In the genomic region with DNA sequence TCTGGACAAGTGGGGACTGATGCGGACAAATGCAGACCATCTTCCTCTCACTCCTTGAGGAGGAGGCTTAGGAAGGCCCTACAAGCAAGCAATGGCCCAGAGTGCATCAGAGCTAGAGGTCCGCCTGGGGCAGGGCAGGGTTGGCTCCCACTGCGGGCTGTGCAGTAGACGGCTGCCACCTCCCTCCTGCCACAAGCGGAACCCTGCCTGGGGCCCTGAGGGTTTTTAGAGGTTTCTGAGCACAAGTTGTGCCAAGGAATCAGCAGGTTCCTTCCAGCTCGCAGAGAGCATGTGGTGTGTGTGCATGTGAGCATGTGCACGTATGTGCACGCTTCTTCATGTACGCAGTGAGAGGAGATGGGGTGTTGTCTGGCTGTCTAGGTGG, we compare ENCODE assay signal across 31 cellular contexts. TPM values are rescaled to one million over a fixed set of nuclear protein-coding genes. Genes with fewer than 3 reads are reported as not detected.
DNase-seq lines count a peak whose midpoint lies in the region; ATAC-seq, FAIRE-seq and TF ChIP-seq lines count a peak whose summit lies in the region.
"Had no signal": no experiment of that assay in that cellular context is flagged by ENCODE, and none has a peak within 500 bp of the region (broad histone marks: within the 10 kb centered on the region; RNA-seq: fewer than 3 reads in every experiment).

No MANE protein-coding gene starts in this region.

- no peak overlapping the region for H3K56ac ChIP-seq in H1 (replicated peaks; ENCODE audit: insufficient read length, low read depth, low read length)

- H3K23ac ChIP-seq in H1 (ENCODE audit: insufficient read length) = no peak overlapping the region
- no peak overlapping the region for H3K23ac ChIP-seq in neuronal stem cell (ENCODE audit: low read depth, low read length, poor library complexity)

- H3K4ac ChIP-seq in H1 (replicated peaks; ENCODE audit: insufficient read length, low read depth, low read length) (no peak overlapping the region), neuronal stem cell (ENCODE audit: low read length) (no peak overlapping the region)

- peaks cover 3% of the 10 kb centered on the region for H3K27me3 Mint-ChIP-seq in CD8-positive, alpha-beta T cell (ENCODE audit: low read depth)
- H3K27me3 Mint-ChIP-seq: activated CD8-positive, alpha-beta T cell treated with anti-CD3 and anti-CD28 coated beads for 36 hours had no signal

- no peak for FAIRE-seq in H1 (lab: Jason Lieb, UNC)
- FAIRE-seq: frontal cortex, GM12892, small intestine had no signal

- H3K36me3 ChIP-seq in CD8-positive, alpha-beta T cell (ENCODE audit: insufficient read depth, low read length) = no peaks in the 10 kb centered on the region
- H3K36me3 ChIP-seq in H1 (ENCODE audit: control insufficient read depth in 2 of 4, insufficient read depth in 4 of 4, low read length in 3 of 4) (no peaks in the 10 kb centered on the region), neuronal stem cell (replicated peaks in 1 of 2; ENCODE audit: control insufficient read depth in 2 of 2, insufficient read depth in 2 of 2, low read length in 2 of 2) (no peaks in the 10 kb centered on the region)
- H3K36me3 ChIP-seq: ascending aorta, esophagus squamous epithelium, ovary, upper lobe of right lung had no signal

- H2BK5ac ChIP-seq in H1 (ENCODE audit: low read depth, low read length) (0 out of 2 replicates have a peak overlapping the region, but pooled peaks have one; percentile 9), neuronal stem cell (ENCODE audit: low read length) (no peak overlapping the region)

- H3K18ac ChIP-seq in H1 (ENCODE audit: extremely low read depth, low read length) (no peak overlapping the region), neuronal stem cell (ENCODE audit: low read length) (no peak overlapping the region)

- H3K14ac ChIP-seq in H1 (ENCODE audit: insufficient read length) = no peak overlapping the region
- no peak overlapping the region for H3K14ac ChIP-seq in neuronal stem cell (ENCODE audit: low read length)

- H4K8ac ChIP-seq in H1 (ENCODE audit: extremely low read depth, insufficient read depth, low read length) (no peak overlapping the region), neuronal stem cell (ENCODE audit: low read depth, low read length) (no peak overlapping the region)

- no peak overlapping the region for H3K9ac ChIP-seq in H1 (replicated peaks in 1 of 4; ENCODE audit: extremely low read depth in 1 of 4, low read depth in 3 of 4, low read length in 3 of 4)
- no peak overlapping the region for H3K9ac ChIP-seq in neuronal stem cell (ENCODE audit: low read depth, low read length, poor library complexity)
- H3K9ac ChIP-seq: SK-N-SH had no signal

- no peak overlapping the region for H2AK5ac ChIP-seq in H1 (ENCODE audit: low read depth, low read length)
- H2AK5ac ChIP-seq in neuronal stem cell (ENCODE audit: low read depth, low read length) = peak overlapping the region; percentile 32

- peaks cover 9% of the 10 kb centered on the region for H3K36me3 Mint-ChIP-seq in CD8-positive, alpha-beta T cell
- H3K36me3 Mint-ChIP-seq: activated naive CD4-positive, alpha-beta T cell treated with anti-CD3 and anti-CD28 coated beads, Interleukin-2, amount 50 U/mL, for 72 hours had no signal

- H2BK15ac ChIP-seq in H1 (ENCODE audit: low read length) (0 out of 2 replicates have a peak overlapping the region, but pooled peaks have one; percentile 46), neuronal stem cell (ENCODE audit: low read length) (peak overlapping the region; percentile 16)

- TF ChIP-seq CTCF in CD8-positive, alpha-beta T cell (IDR thresholded peaks at IDR 0.05) = no peak
- TF ChIP-seq CTCF in H1 (IDR thresholded peaks at IDR 0.05; ENCODE audit: control extremely low read depth in 1 of 3, insufficient read depth in 1 of 3, low read depth in 1 of 3, low read length in 3 of 3) (no peak), omental fat pad (IDR thresholded peaks at IDR 0.05) (no peak)

- peaks cover 0 to 5% of the 10 kb centered on the region in 2 experiments for H4K20me1 ChIP-seq in H1 (replicated peaks in 1 of 2; ENCODE audit: control insufficient read depth in 1 of 2, insufficient read depth in 2 of 2, low read length in 2 of 2)

- H3K4me1 ChIP-seq in CD8-positive, alpha-beta T cell (ENCODE audit: insufficient read depth, low read length) = peaks cover 32% of the 10 kb centered on the region
- peaks cover 0 to 15% (median 10%) of the 10 kb centered on the region in 4 experiments; a peak in 6 of 7 replicates for H3K4me1 ChIP-seq in H1 (replicated peaks in 1 of 4; ENCODE audit: control insufficient read depth in 3 of 4, insufficient read depth in 4 of 4, low read length in 3 of 4)
- H3K4me1 ChIP-seq in neuronal stem cell (ENCODE audit: control insufficient read depth in 2 of 2, insufficient read depth in 1 of 2, low read depth in 1 of 2, low read length in 2 of 2) = peaks cover 5 to 10% of the 10 kb centered on the region in 2 donors

- H3K79me1 ChIP-seq in H1 (ENCODE audit: low read depth, low read length) = no peaks in the 10 kb centered on the region
- H3K79me1 ChIP-seq in neuronal stem cell (ENCODE audit: low read depth, low read length) = peaks cover 2% of the 10 kb centered on the region

- POLR2A ChIA-PET in CD8-positive, alpha-beta T cell (lab: Charles Lee) = no interaction called here
- POLR2A ChIA-PET in H1 (lab: Charles Lee; ENCODE audit: partially characterized antibody) = interaction anchor here (1.0 kb wide), 1 partner anchor 22 kb away, joined by 4 read pairs; no protein-coding TSS in a partner anchor

- H3K27ac Mint-ChIP-seq in CD8-positive, alpha-beta T cell = no peak overlapping the region
- H3K27ac Mint-ChIP-seq: activated B cell treated with CpG ODN at 0.5 μM for 24 hours; activated CD8-positive, alpha-beta T cell treated with anti-CD3 and anti-CD28 coated beads for 36 hours; activated T-helper 2 cell treated with anti-CD3 and anti-CD28 coated beads, Interferon-gamma antibody, Interleukin-2, Interleukin-4, amounts not matched to agents 10 μg/mL and 5 μg/mL and 100 μg/mL, durations not matched to agents 14 hours and 24 hours and 36 hours; GM23338 had no signal

- TF ChIP-seq POLR2A in H1 (IDR thresholded peaks at IDR 0.05; ENCODE audit: control extremely low read depth in 1 of 2, low read depth in 2 of 2, low read length in 2 of 2) = no peak

- peaks cover 10% of the 10 kb centered on the region; the same call in 1 of the 2 replicates for H3K23me2 ChIP-seq in H1 (ENCODE audit: low read depth, low read length)

- TF ChIP-seq RAD21 in H1 (IDR thresholded peaks at IDR 0.05 in 1 of 2, conservative IDR thresholded peaks at IDR 0.05 in 1 of 2; ENCODE audit: low read depth in 2 of 2, low read length in 2 of 2) = no peak

- no peaks in the 10 kb centered on the region for H3K9me3 ChIP-seq in CD8-positive, alpha-beta T cell (ENCODE audit: low read length)
- no peaks in the 10 kb centered on the region for H3K9me3 ChIP-seq in H1 (ENCODE audit: insufficient read depth in 2 of 2, low read depth in 1 of 2, low read length in 1 of 2)
- H3K9me3 ChIP-seq in neuronal stem cell (replicated peaks in 1 of 2; ENCODE audit: control insufficient read depth in 2 of 2, insufficient read depth in 1 of 2, low read depth in 1 of 2, low read length in 2 of 2) = no peaks in the 10 kb centered on the region
- H3K9me3 ChIP-seq: ascending aorta, esophagus squamous epithelium, ovary, SK-N-SH, upper lobe of right lung had no signal

- H2BK12ac ChIP-seq in H1 (ENCODE audit: low read depth, low read length) (no peak overlapping the region), neuronal stem cell (ENCODE audit: low read length) (no peak overlapping the region)

- no peak overlapping the region for H3K4me3 ChIP-seq in CD8-positive, alpha-beta T cell (ENCODE audit: low read depth, low read length)
- H3K4me3 ChIP-seq in H1 (ENCODE audit: extremely low read depth in 1 of 4, insufficient read depth in 2 of 4, low read depth in 3 of 4, low read length in 4 of 4) = no peak overlapping the region
- H3K4me3 ChIP-seq in neuronal stem cell (ENCODE audit: low read length in 2 of 2) = no peak overlapping the region
- H3K4me3 ChIP-seq: ascending aorta, esophagus squamous epithelium, GM23338, ovary, upper lobe of right lung had no signal

- no peak for TF ChIP-seq EP300 in H1 (IDR thresholded peaks at IDR 0.05; ENCODE audit: borderline replicate concordance in 1 of 2, low read depth in 2 of 2, low read length in 2 of 2)

- H3K27me3 ChIP-seq in CD8-positive, alpha-beta T cell (ENCODE audit: insufficient read depth, low read length) = no peaks in the 10 kb centered on the region
- H3K27me3 ChIP-seq in H1 (replicated peaks in 1 of 4; ENCODE audit: control insufficient read depth in 3 of 4, extremely low read depth in 1 of 4, insufficient read depth in 3 of 4, low read length in 3 of 4) (peaks cover 0 to 23% (median 18%) of the 10 kb centered on the region in 4 experiments; a peak in 6 of 7 replicates), neuronal stem cell (ENCODE audit: control insufficient read depth in 3 of 3, insufficient read depth in 3 of 3, low read depth in 1 of 3, low read length in 3 of 3) (peaks cover 0 to 31% (median 17%) of the 10 kb centered on the region in 3 experiments)
- H3K27me3 ChIP-seq: ascending aorta, ovary, upper lobe of right lung had no signal

- H3K4me2 ChIP-seq in H1 (ENCODE audit: insufficient read depth in 1 of 2, low read depth in 2 of 2, low read length in 2 of 2) (no peak overlapping the region), neuronal stem cell (ENCODE audit: insufficient read depth, low read length, poor library complexity, severe bottlenecking) (no peak overlapping the region)
- H3K4me2 ChIP-seq: GM23338, SK-N-SH had no signal

- DNase-seq in CD1c-positive myeloid dendritic cell (ENCODE audit: extremely low spot score) (peak; percentile 2), H1 (ENCODE audit: low read depth in 1 of 2, low spot score in 2 of 2) (no peak), neuronal stem cell (ENCODE audit: low spot score) (no peak), NCI-H2107 (lab: John Stamatoyannopoulos, UW) (no peak), C1 segment of cervical spinal cord (lab: John Stamatoyannopoulos, UW) (no peak), omental fat pad (ENCODE audit: low spot score) (no peak)
- DNase-seq in CD8-positive, alpha-beta T cell = no peak
- DNase-seq: activated B cell treated with CpG ODN at 0.5 μM for 24 hours; activated CD8-positive, alpha-beta T cell treated with anti-CD3 and anti-CD28 coated beads for 36 hours; dermis blood vessel endothelial cell; esophagus squamous epithelium; Karpas-422; left cardiac atrium; mammary epithelial cell; NCI-H1436; NCI-H2081 treated with DMSO at 0.1 percent for 48 hours; NCI-H748 treated with DMSO at 0.1 percent for 48 hours; ovary; SK-N-SH; small intestine; stimulated activated CD4-positive, alpha-beta T cell treated with anti-CD3 and anti-CD28 coated beads, Interleukin-1b, Interleukin-23, amount 100 ng/mL, for 48 hours; stimulated activated CD8-positive, alpha-beta memory T cell treated with anti-CD3 and anti-CD28 coated beads, Interleukin-4, amount 100 ng/mL, for 48 hours; upper lobe of right lung had no signal

- H4K91ac ChIP-seq in H1 (replicated peaks; ENCODE audit: insufficient read length, low read length) (no peak overlapping the region), neuronal stem cell (ENCODE audit: low read depth, low read length, poor library complexity) (no peak overlapping the region)

- H4K5ac ChIP-seq in H1 (ENCODE audit: insufficient read length, low read depth, low read length) = no peak overlapping the region

- 94% methylated on average over 9 of the region's 9 CpGs; no CpG with 5 or more reads in 1 of the 2 experiments for WGBS in H1 (ENCODE audit: extremely low coverage in 1 of 2, insufficient coverage in 1 of 2, insufficient read length in 1 of 2, insufficient replicate concordance in 2 of 2, low coverage in 1 of 2, low lambda C conversion rate in 2 of 2, missing lambda C conversion rate in 1 of 2), 2 experiments
- no CpG with 5 or more reads among the region's 9 CpGs for WGBS in neuronal stem cell (ENCODE audit: extremely low coverage in 2 of 2, insufficient read length in 2 of 2, insufficient replicate concordance in 1 of 2), 2 donors

- H3K27ac ChIP-seq in CD8-positive, alpha-beta T cell (ENCODE audit: low read depth, low read length) = no peak overlapping the region
- H3K27ac ChIP-seq in H1 (ENCODE audit: low read depth, low read length) = no peak overlapping the region
- no peak overlapping the region for H3K27ac ChIP-seq in neuronal stem cell (replicated peaks; ENCODE audit: low read length)
- H3K27ac ChIP-seq: C4-2B, ovary, upper lobe of right lung had no signal

- H2BK20ac ChIP-seq in H1 (ENCODE audit: low read length) = no peak overlapping the region

- H2AFZ ChIP-seq in H1 (ENCODE audit: low read length) (no peak overlapping the region), neuronal stem cell (ENCODE audit: low read length) (no peak overlapping the region)
- H2AFZ ChIP-seq: GM23338 had no signal

- peaks cover 49% of the 10 kb centered on the region for H3K4me1 Mint-ChIP-seq in CD8-positive, alpha-beta T cell (ENCODE audit: low read depth)

- H3K4me3 Mint-ChIP-seq in CD8-positive, alpha-beta T cell = peak overlapping the region; percentile 30
- H3K4me3 Mint-ChIP-seq: activated B cell treated with CpG ODN at 0.5 μM for 24 hours, GM23338 had no signal

- H3K9me3 Mint-ChIP-seq in CD8-positive, alpha-beta T cell = no peaks in the 10 kb centered on the region
- H3K9me3 Mint-ChIP-seq: activated B cell treated with CpG ODN at 0.5 μM for 24 hours; activated CD8-positive, alpha-beta T cell treated with anti-CD3 and anti-CD28 coated beads for 36 hours; activated naive CD4-positive, alpha-beta T cell treated with anti-CD3 and anti-CD28 coated beads, Interleukin-2, amount 50 U/mL, for 72 hours; activated T-helper 2 cell treated with anti-CD3 and anti-CD28 coated beads, Interferon-gamma antibody, Interleukin-2, Interleukin-4, amounts not matched to agents 10 μg/mL and 5 μg/mL and 100 μg/mL, durations not matched to agents 14 hours and 24 hours and 36 hours; central memory CD8-positive, alpha-beta T cell; GM23338 had no signal

- CTCF ChIA-PET in CD8-positive, alpha-beta T cell (lab: Charles Lee) = interaction anchor here (1.9 to 2.2 kb wide), 2 partner anchors 27 to 31 kb away, joined by 7 to 9 read pairs; no protein-coding TSS in a partner anchor
- CTCF ChIA-PET in H1 (lab: Charles Lee; ENCODE audit: partially characterized antibody) = interaction anchor here (1.0 to 1.3 kb wide), 2 partner anchors 28 to 30 kb away, joined by 3 read pairs; no protein-coding TSS in a partner anchor

- intact Hi-C loops in CD8-positive, alpha-beta T cell (cut with DNase I, micrococcal nuclease) = no loop called here

- no peak for ATAC-seq in CD8-positive, alpha-beta T cell
- ATAC-seq in omental fat pad (ENCODE audit: low FRiP score) = no peak
- ATAC-seq: activated CD8-positive, alpha-beta T cell treated with anti-CD3 and anti-CD28 coated beads for 36 hours; activated naive CD4-positive, alpha-beta T cell treated with anti-CD3 and anti-CD28 coated beads, Interleukin-2, amount 50 U/mL, for 72 hours; GM23338; left cardiac atrium; upper lobe of right lung had no signal

- no peak overlapping the region for H2BK120ac ChIP-seq in H1 (replicated peaks; ENCODE audit: low read depth, low read length)
- no peak overlapping the region for H2BK120ac ChIP-seq in neuronal stem cell (ENCODE audit: low read depth, low read length)

- H3K79me2 ChIP-seq in H1 (ENCODE audit: control insufficient read depth in 1 of 2, insufficient read depth in 2 of 2, low read length in 2 of 2) = no peaks in the 10 kb centered on the region

RNA-seq across cellular contexts. Expression of gene SMARCD3, which starts 25.9 kb away (rescaled TPM):
- 10 to 100 TPM; 25.6 to 28.0 TPM for total RNA-seq in CD8-positive, alpha-beta T cell
- total RNA-seq in H1 (2021; fragmentation: NEBNext Ultra II Directional; extraction: Animal tissue kit (Norgen Biotek cat#: 25700)) = 3.0 and 4.6 TPM in 2 replicates
- 5.6 and 6.2 TPM in 2 replicates for polyA plus RNA-seq in H1 (2011; rRNA removed)
- polyA plus RNA-seq in H1 (2011; cell fraction: cytosol; rRNA removed) = 4.5 TPM
- polyA plus RNA-seq in H1 (2011; cell fraction: nucleus; rRNA removed) = 15.3 TPM
- 8.3 to 10.0 TPM (median 9.5 TPM) in 4 replicates for polyA plus RNA-seq in H1 (2012, experiment 1 of 2)
- polyA plus RNA-seq in H1 (2012, experiment 2 of 2) = 7.5 TPM
- polyA plus RNA-seq in H1 (2013, experiment 1 of 2) = 3.9 TPM
- polyA plus RNA-seq in H1 (2013, experiment 2 of 2) = 4.3 TPM
- 1.6 and 2.0 TPM in 2 replicates for polyA minus RNA-seq in H1 (2011; rRNA and poly(A)+ RNA removed)
- polyA minus RNA-seq in H1 (2011; cell fraction: cytosol; rRNA and poly(A)+ RNA removed) = 2.9 TPM
- polyA minus RNA-seq in H1 (2011; cell fraction: nucleus; rRNA and poly(A)+ RNA removed) = 3.2 TPM
- polyA plus RNA-seq in neuronal stem cell (2013, experiment 1 of 2) = 32.4 TPM
- 33.6 TPM for polyA plus RNA-seq in neuronal stem cell (2013, experiment 2 of 2)
- 10 to 100 TPM; 19.7 to 57.5 (median 31.2) TPM for total RNA-seq in omental fat pad
- total RNA-seq: activated B cell treated with CpG ODN at 0.5 μM for 24 hours had no signal

RNA-seq across cellular contexts. Expression of gene CHPF2, which starts 42.1 kb away (rescaled TPM):
- 10 to 100 TPM; 24.7 to 24.9 TPM for total RNA-seq in CD8-positive, alpha-beta T cell
- total RNA-seq in H1 (2021; fragmentation: NEBNext Ultra II Directional; extraction: Animal tissue kit (Norgen Biotek cat#: 25700)) = 20.6 and 20.8 TPM in 2 replicates
- 14.4 and 20.0 TPM in 2 replicates for polyA plus RNA-seq in H1 (2011; rRNA removed)
- 14.8 TPM for polyA plus RNA-seq in H1 (2011; cell fraction: cytosol; rRNA removed)
- 58.8 TPM for polyA plus RNA-seq in H1 (2011; cell fraction: nucleus; rRNA removed)
- 9.2 to 13.6 TPM (median 11.2 TPM) in 4 replicates for polyA plus RNA-seq in H1 (2012, experiment 1 of 2)
- 11.2 TPM for polyA plus RNA-seq in H1 (2012, experiment 2 of 2)
- 18.0 TPM for polyA plus RNA-seq in H1 (2013, experiment 1 of 2)
- 16.2 TPM for polyA plus RNA-seq in H1 (2013, experiment 2 of 2)
- polyA minus RNA-seq in H1 (2011; rRNA and poly(A)+ RNA removed) = 11.1 and 11.4 TPM in 2 replicates
- 12.2 TPM for polyA minus RNA-seq in H1 (2011; cell fraction: cytosol; rRNA and poly(A)+ RNA removed)
- 30.6 TPM for polyA minus RNA-seq in H1 (2011; cell fraction: nucleus; rRNA and poly(A)+ RNA removed)
- polyA plus RNA-seq in neuronal stem cell (2013, experiment 1 of 2) = 8.2 TPM
- 8.7 TPM for polyA plus RNA-seq in neuronal stem cell (2013, experiment 2 of 2)
- total RNA-seq in omental fat pad = 10 to 100 TPM; 22.3 to 44.9 (median 34.0) TPM

RNA-seq across cellular contexts. Expression of gene ABCF2, which starts 47.4 kb away (rescaled TPM):
- total RNA-seq in CD8-positive, alpha-beta T cell = 10 to 100 TPM; 12.7 to 16.5 TPM
- 51.0 and 55.0 TPM in 2 replicates for total RNA-seq in H1 (2021; fragmentation: NEBNext Ultra II Directional; extraction: Animal tissue kit (Norgen Biotek cat#: 25700))
- polyA plus RNA-seq in H1 (2011; rRNA removed) = 26.4 and 28.0 TPM in 2 replicates
- 37.0 TPM for polyA plus RNA-seq in H1 (2011; cell fraction: cytosol; rRNA removed)
- 35.9 TPM for polyA plus RNA-seq in H1 (2011; cell fraction: nucleus; rRNA removed)
- polyA plus RNA-seq in H1 (2012, experiment 1 of 2) = 39.3 to 51.3 TPM (median 45.8 TPM) in 4 replicates
- 32.1 TPM for polyA plus RNA-seq in H1 (2012, experiment 2 of 2)
- 25.2 TPM for polyA plus RNA-seq in H1 (2013, experiment 1 of 2)
- 22.6 TPM for polyA plus RNA-seq in H1 (2013, experiment 2 of 2)
- 48.3 and 59.3 TPM in 2 replicates for polyA minus RNA-seq in H1 (2011; rRNA and poly(A)+ RNA removed)
- polyA minus RNA-seq in H1 (2011; cell fraction: cytosol; rRNA and poly(A)+ RNA removed) = 20.2 TPM
- polyA minus RNA-seq in H1 (2011; cell fraction: nucleus; rRNA and poly(A)+ RNA removed) = 23.9 TPM
- polyA plus RNA-seq in neuronal stem cell (2013, experiment 1 of 2) = 19.4 TPM
- polyA plus RNA-seq in neuronal stem cell (2013, experiment 2 of 2) = 19.4 TPM
- 10 to 100 TPM; 28.5 to 93.4 (median 44.7) TPM for total RNA-seq in omental fat pad
